8 cellular contexts compared by ENCODE assay signal in genomic region chr6:157021267-157022021, GRCh38.
DNase-seq lines count a peak whose midpoint lies in the region; ATAC-seq lines count a peak whose summit lies in the region.

No MANE protein-coding gene starts in this region.

- peak overlapping the region; percentile 97 for H3K27ac ChIP-seq in CD8-positive, alpha-beta memory T cell (ENCODE audit: low read depth, low read length)
- H3K27ac ChIP-seq in mesenchymal stem cell (ENCODE audit: low read length, poor library complexity, severe bottlenecking) = peak overlapping the region; percentile 99

- H3K9me3 Mint-ChIP-seq in CD8-positive, alpha-beta memory T cell = no peaks in the 10 kb centered on the region

- under 1% methylated on average over 79 of the region's 92 CpGs for WGBS in mesenchymal stem cell

- peak overlapping the region; percentile 94 to 100 (median 99) for H3K27ac Mint-ChIP-seq in CD8-positive, alpha-beta memory T cell

- H2BK120ac ChIP-seq in mesenchymal stem cell (ENCODE audit: low read depth, low read length) = peak overlapping the region; percentile 87

- peaks cover 0 to 5% (median 0%) of the 10 kb centered on the region in 3 donors for H3K36me3 Mint-ChIP-seq in CD8-positive, alpha-beta memory T cell

- H3K27me3 Mint-ChIP-seq in CD8-positive, alpha-beta memory T cell = peaks cover 0 to 4% of the 10 kb centered on the region in 2 donors

- H3K36me3 ChIP-seq in CD8-positive, alpha-beta memory T cell (ENCODE audit: insufficient read depth, low read length) = no peaks in the 10 kb centered on the region
- peaks cover 0 to 2% of the 10 kb centered on the region in 2 experiments for H3K36me3 ChIP-seq in mesenchymal stem cell (ENCODE audit: control insufficient read depth in 1 of 2, insufficient read depth in 2 of 2, low read depth in 1 of 2, low read length in 2 of 2)

- H3K9ac ChIP-seq in mesenchymal stem cell (ENCODE audit: low read length) = peak overlapping the region; percentile 99

- H3K4me1 Mint-ChIP-seq in CD8-positive, alpha-beta memory T cell = peaks cover 39 to 69% (median 68%) of the 10 kb centered on the region in 3 donors

- H3K4me3 ChIP-seq in CD8-positive, alpha-beta memory T cell (ENCODE audit: low read length) = peak overlapping the region; percentile 82
- peak overlapping the region; percentile 84 to 86 for H3K4me3 ChIP-seq in mesenchymal stem cell (ENCODE audit: insufficient read depth in 1 of 2, low read depth in 1 of 2, low read length in 2 of 2)

- peak overlapping the region; percentile 93 for H4K8ac ChIP-seq in mesenchymal stem cell (ENCODE audit: low read length)

- ATAC-seq in GM19395 (IDR thresholded peaks at IDR 0.05; ENCODE audit: unreplicated experiment) (peak; percentile 75), HG03521 (IDR thresholded peaks at IDR 0.05; ENCODE audit: unreplicated experiment) (peak; percentile 73)

- peak overlapping the region in 1 of 2 experiments; percentile 32 for H2BK12ac ChIP-seq in mesenchymal stem cell (ENCODE audit: low read length in 2 of 2)

- CTCF ChIA-PET in CD8-positive, alpha-beta memory T cell (lab: Charles Lee) = interaction anchor here (0.8 to 1.3 kb wide), 5 partner anchors 12 to 1695 kb away, joined by 3 to 4 read pairs (median 3); no protein-coding TSS in a partner anchor

- peak overlapping the region; percentile 76 for H2AK5ac ChIP-seq in mesenchymal stem cell (ENCODE audit: low read length, severe bottlenecking)

- peak; percentile 83 to 93 (median 89) for DNase-seq in CD8-positive, alpha-beta memory T cell
- DNase-seq in NCI-H82 (lab: John Stamatoyannopoulos, UW) (peak; percentile 93), mesenchymal stem cell (peak; percentile 90)
- peak; percentile 94 for DNase-seq in activated CD8-positive, alpha-beta memory T cell treated with anti-CD3 and anti-CD28 coated beads for 24 hours
- peak; percentile 81 for DNase-seq in effector CD8-positive, alpha-beta T cell (lab: John Stamatoyannopoulos, UW)
- peak; percentile 71 for DNase-seq in stimulated activated CD8-positive, alpha-beta memory T cell treated with anti-CD3 and anti-CD28 coated beads, Interleukin-12 subunit alpha, Interleukin-12 subunit beta, amount 100 ng/mL, for 24 hours (ENCODE audit: extremely low read depth)

- H3K9me3 ChIP-seq in CD8-positive, alpha-beta memory T cell (ENCODE audit: low read length) = no peaks in the 10 kb centered on the region
- H3K9me3 ChIP-seq in mesenchymal stem cell (ENCODE audit: control insufficient read depth, low read length) = peaks cover 14% of the 10 kb centered on the region

- H3K14ac ChIP-seq in mesenchymal stem cell (ENCODE audit: low read length in 2 of 2) = peak overlapping the region; percentile 25 to 98

- H3K23ac ChIP-seq in mesenchymal stem cell (ENCODE audit: low read length in 2 of 2) = peak overlapping the region; percentile 37 to 86

- peak overlapping the region; percentile 10 for H2AFZ ChIP-seq in mesenchymal stem cell (ENCODE audit: low read depth, low read length)

- peak overlapping the region; percentile 94 for H4K91ac ChIP-seq in mesenchymal stem cell (ENCODE audit: low read length)

- peak overlapping the region; percentile 89 for H2BK5ac ChIP-seq in mesenchymal stem cell (ENCODE audit: low read depth, low read length, poor library complexity, severe bottlenecking)

- peak overlapping the region; percentile 90 to 92 for H3K4ac ChIP-seq in mesenchymal stem cell (ENCODE audit: low read depth in 1 of 2, low read length in 2 of 2)

- H3K27me3 ChIP-seq in CD8-positive, alpha-beta memory T cell (ENCODE audit: insufficient read depth, low read length, poor library complexity, severe bottlenecking) = no peaks in the 10 kb centered on the region
- H3K27me3 ChIP-seq in mesenchymal stem cell (ENCODE audit: control insufficient read depth in 1 of 2, insufficient read depth in 1 of 2, low read length in 2 of 2) = no peaks in the 10 kb centered on the region

- H3K4me1 ChIP-seq in CD8-positive, alpha-beta memory T cell (ENCODE audit: insufficient read depth, low read length) = peaks cover 15% of the 10 kb centered on the region
- peaks cover 8% of the 10 kb centered on the region for H3K4me1 ChIP-seq in mesenchymal stem cell (ENCODE audit: control insufficient read depth, insufficient read depth, low read depth, low read length)

- H2BK15ac ChIP-seq in mesenchymal stem cell (ENCODE audit: low read depth, poor library complexity, severe bottlenecking) = peak overlapping the region; percentile 97

- peak overlapping the region; percentile 74 for H3K4me2 ChIP-seq in mesenchymal stem cell (ENCODE audit: low read length, poor library complexity, severe bottlenecking)

- peak overlapping the region; percentile 92 to 99 for H3K18ac ChIP-seq in mesenchymal stem cell (ENCODE audit: low read depth in 1 of 2, low read length in 2 of 2)

- H3K79me1 ChIP-seq in mesenchymal stem cell (replicated peaks; ENCODE audit: low read length, poor library complexity, severe bottlenecking) = peaks cover 11% of the 10 kb centered on the region

- POLR2A ChIA-PET in CD8-positive, alpha-beta memory T cell (lab: Charles Lee) = interaction anchor here (0.7 to 3.6 kb wide), 6 partner anchors 12 to 334 kb away, joined by 3 to 42 read pairs (median 3); partner anchors contain the start of gene ARID1B

- peak overlapping the region; percentile 90 to 96 (median 95) for H3K4me3 Mint-ChIP-seq in CD8-positive, alpha-beta memory T cell

Comparison
In these comparisons a context has a peak if more than half of its experiments do, and no peak if none do; other contexts are left out.
1. Peak in every context shown above with its lines: DNase-seq, ATAC-seq, H3K4me3 ChIP-seq and H3K27ac ChIP-seq.